ENCODE assay signal across 12 cellular contexts in genomic region chr22:21623402-21623970, GRCh38. TPM values are rescaled to one million over a fixed set of nuclear protein-coding genes. Genes with fewer than 3 reads are reported as not detected.
DNase-seq lines count a peak whose midpoint lies in the region; ATAC-seq and TF ChIP-seq lines count a peak whose summit lies in the region.
"Had no signal": no experiment of that assay in that cellular context is flagged by ENCODE, and none has a peak within 500 bp of the region (broad histone marks: within the 10 kb centered on the region; RNA-seq: fewer than 3 reads in every experiment).

No MANE protein-coding gene starts in this region.

- H3K27me3 Mint-ChIP-seq in activated naive CD8-positive, alpha-beta T cell = no peaks in the 10 kb centered on the region
- no peaks in the 10 kb centered on the region for H3K27me3 Mint-ChIP-seq in activated naive CD8-positive, alpha-beta T cell treated with anti-CD3 and anti-CD28 coated beads, Interleukin-2, amount 50 U/mL, for 24 hours
- H3K27me3 Mint-ChIP-seq: activated CD4-positive, alpha-beta T cell treated with anti-CD3 and anti-CD28 coated beads for 36 hours had no signal

- 94 to 96% methylated on average over 9 to 10 of the region's 11 CpGs for WGBS in mesodermal cell (ENCODE audit: insufficient coverage in 2 of 2), 2 experiments
- 67 to 85% methylated on average over 8 to 11 of the region's 11 CpGs for WGBS in testis, 2 donors
- WGBS in suprapubic skin = 51% methylated on average over 10 of the region's 11 CpGs

- H3K4me3 ChIP-seq in mesodermal cell (ENCODE audit: extremely low read depth, insufficient read depth, low read length, poor library complexity, severe bottlenecking) (no peak overlapping the region), testis (no peak overlapping the region), suprapubic skin (no peak overlapping the region)
- H3K4me3 ChIP-seq: prostate gland, thyroid gland had no signal

- peak overlapping the region; percentile 75 for H3K27ac ChIP-seq in angular gyrus (ENCODE audit: low read depth, low read length)
- H3K27ac ChIP-seq in mesodermal cell (ENCODE audit: low read depth, low read length, severe bottlenecking) = peak overlapping the region; percentile 2
- no peak overlapping the region for H3K27ac ChIP-seq in testis
- no peak overlapping the region for H3K27ac ChIP-seq in suprapubic skin
- H3K27ac ChIP-seq: thyroid gland had no signal

- TF ChIP-seq EP300 in suprapubic skin (IDR thresholded peaks at IDR 0.05) = no peak

- H3K9me3 ChIP-seq in mesodermal cell (ENCODE audit: control insufficient read depth, low read length) = no peaks in the 10 kb centered on the region
- no peaks in the 10 kb centered on the region for H3K9me3 ChIP-seq in testis
- no peaks in the 10 kb centered on the region for H3K9me3 ChIP-seq in suprapubic skin
- H3K9me3 ChIP-seq: prostate gland, thyroid gland had no signal

- intact Hi-C loops in testis (cut with DNase I; ENCODE audit: low total_unique reads) = no loop called here

- DNase-seq in activated naive CD8-positive, alpha-beta T cell treated with anti-CD3 and anti-CD28 coated beads, Interleukin-2, amount 50 U/mL, for 24 hours = no peak
- DNase-seq in testis = peak; percentile 47
- no peak for DNase-seq in suprapubic skin (ENCODE audit: low spot score in 2 of 2)
- no peak for DNase-seq in NCI-H1048 (lab: John Stamatoyannopoulos, UW)
- no peak for DNase-seq in activated gamma-delta T cell treated with Interleukin-2 at 50 U/mL for 16 hours
- DNase-seq: NCI-H187 treated with DMSO at 0.1 percent for 48 hours had no signal

- TF ChIP-seq POLR2A in testis (IDR thresholded peaks at IDR 0.05) (no peak), suprapubic skin (IDR thresholded peaks at IDR 0.05) (no peak)

- no peaks in the 10 kb centered on the region for H3K9me3 Mint-ChIP-seq in activated naive CD8-positive, alpha-beta T cell (ENCODE audit: low read depth)
- no peaks in the 10 kb centered on the region for H3K9me3 Mint-ChIP-seq in activated naive CD8-positive, alpha-beta T cell treated with anti-CD3 and anti-CD28 coated beads, Interleukin-2, amount 50 U/mL, for 24 hours

- H3K27ac Mint-ChIP-seq in activated naive CD8-positive, alpha-beta T cell = peak overlapping the region; percentile 58
- no peak overlapping the region for H3K27ac Mint-ChIP-seq in activated naive CD8-positive, alpha-beta T cell treated with anti-CD3 and anti-CD28 coated beads, Interleukin-2, amount 50 U/mL, for 24 hours
- H3K27ac Mint-ChIP-seq: activated CD4-positive, alpha-beta T cell treated with anti-CD3 and anti-CD28 coated beads for 36 hours had no signal

- ATAC-seq in activated naive CD8-positive, alpha-beta T cell treated with anti-CD3 and anti-CD28 coated beads, Interleukin-2, amount 50 U/mL, for 24 hours = no peak

- TF ChIP-seq CTCF in testis (IDR thresholded peaks at IDR 0.05) = no peak
- TF ChIP-seq CTCF in suprapubic skin (IDR thresholded peaks at IDR 0.05) = no peak

- H3K36me3 ChIP-seq in mesodermal cell (ENCODE audit: control insufficient read depth, insufficient read depth, low read length) (peaks cover 54% of the 10 kb centered on the region), testis (ENCODE audit: low read depth, missing control alignments) (no peaks in the 10 kb centered on the region), suprapubic skin (peaks cover 9% of the 10 kb centered on the region)
- H3K36me3 ChIP-seq: prostate gland had no signal

- no peak overlapping the region for H3K4me3 Mint-ChIP-seq in activated naive CD8-positive, alpha-beta T cell
- H3K4me3 Mint-ChIP-seq in activated naive CD8-positive, alpha-beta T cell treated with anti-CD3 and anti-CD28 coated beads, Interleukin-2, amount 50 U/mL, for 24 hours = no peak overlapping the region
- H3K4me3 Mint-ChIP-seq: activated CD4-positive, alpha-beta T cell treated with anti-CD3 and anti-CD28 coated beads for 36 hours had no signal

- H3K4me1 ChIP-seq in mesodermal cell (ENCODE audit: control insufficient read depth, insufficient read depth, low read length, poor library complexity, severe bottlenecking) (no peaks in the 10 kb centered on the region), testis (peaks cover 23% of the 10 kb centered on the region), suprapubic skin (peaks cover 42% of the 10 kb centered on the region)

- H3K27me3 ChIP-seq in testis (no peaks in the 10 kb centered on the region), suprapubic skin (no peaks in the 10 kb centered on the region)
- H3K27me3 ChIP-seq: thyroid gland had no signal

- H3K4me1 Mint-ChIP-seq in activated naive CD8-positive, alpha-beta T cell (ENCODE audit: low read depth) = peaks cover 34% of the 10 kb centered on the region
- peaks cover 36% of the 10 kb centered on the region for H3K4me1 Mint-ChIP-seq in activated naive CD8-positive, alpha-beta T cell treated with anti-CD3 and anti-CD28 coated beads, Interleukin-2, amount 50 U/mL, for 24 hours

- H3K36me3 Mint-ChIP-seq in activated naive CD8-positive, alpha-beta T cell = peaks cover 4% of the 10 kb centered on the region
- peaks cover 26% of the 10 kb centered on the region for H3K36me3 Mint-ChIP-seq in activated naive CD8-positive, alpha-beta T cell treated with anti-CD3 and anti-CD28 coated beads, Interleukin-2, amount 50 U/mL, for 24 hours (ENCODE audit: low read depth)

RNA-seq across cellular contexts. Expression of gene YDJC, which starts 6.3 kb away (rescaled TPM):
- polyA plus RNA-seq in mesodermal cell (2013, experiment 1 of 2) = 12.3 TPM
- polyA plus RNA-seq in mesodermal cell (2013, experiment 2 of 2) = 10.1 TPM
- total RNA-seq in testis (10 to 100 TPM; 36.5 to 37.1 TPM), suprapubic skin (10 to 100 TPM; 28.6 to 34.6 (median 30.9) TPM)
- polyA plus RNA-seq in testis (ENCODE audit: insufficient read depth, low read depth, low replicate concordance) = 9.9 TPM

RNA-seq across cellular contexts. Expression of gene CCDC116, which starts 9.1 kb away (rescaled TPM):
- polyA plus RNA-seq in mesodermal cell (2013, experiment 1 of 2) = 0.18 TPM
- polyA plus RNA-seq in mesodermal cell (2013, experiment 2 of 2) = 0.30 TPM
- total RNA-seq in testis = 10 to 100 TPM; 16.0 to 28.6 TPM
- polyA plus RNA-seq in testis (ENCODE audit: insufficient read depth, low read depth, low replicate concordance) = 54.0 TPM
- total RNA-seq in suprapubic skin = 1 to 10 TPM in 2 of 4 donors, not detected in 2; 1.0 TPM

RNA-seq across cellular contexts. Expression of gene SDF2L1, which starts 18.6 kb away (rescaled TPM):
- polyA plus RNA-seq in mesodermal cell (2013, experiment 1 of 2) = 35.1 TPM
- 28.8 TPM for polyA plus RNA-seq in mesodermal cell (2013, experiment 2 of 2)
- total RNA-seq in testis (10 to 100 TPM; 33.0 to 34.3 TPM), suprapubic skin (10 to 100 TPM; 11.2 to 23.6 (median 18.7) TPM)
- polyA plus RNA-seq in testis (ENCODE audit: insufficient read depth, low read depth, low replicate concordance) = 23.9 TPM

RNA-seq across cellular contexts. Expression of gene PPIL2, which starts 42.3 kb away (rescaled TPM):
- polyA plus RNA-seq in mesodermal cell (2013, experiment 1 of 2) = 30.2 TPM
- polyA plus RNA-seq in mesodermal cell (2013, experiment 2 of 2) = 27.8 TPM
- total RNA-seq in testis (10 to 100 TPM; 64.6 to 65.3 TPM), suprapubic skin (100 to 1,000 TPM in 1 of 4 donors, 10 to 100 TPM in 3; 38.4 to 129 (median 40.3) TPM)
- 35.5 TPM for polyA plus RNA-seq in testis (ENCODE audit: insufficient read depth, low read depth, low replicate concordance)

RNA-seq across cellular contexts. Expression of gene UBE2L3, which starts 56.0 kb away (rescaled TPM):
- 82.6 TPM for polyA plus RNA-seq in mesodermal cell (2013, experiment 1 of 2)
- 85.4 TPM for polyA plus RNA-seq in mesodermal cell (2013, experiment 2 of 2)
- total RNA-seq in testis = 10 to 100 TPM; 61.4 to 66.8 TPM
- polyA plus RNA-seq in testis (ENCODE audit: insufficient read depth, low read depth, low replicate concordance) = 63.3 TPM
- total RNA-seq in suprapubic skin = 10 to 100 TPM; 28.6 to 52.2 (median 48.1) TPM

Comparison
In these comparisons a context has a peak if more than half of its experiments do, and no peak if none do; other contexts are left out.
1. H3K27ac ChIP-seq: peak in angular gyrus (single experiment) and mesodermal cell (single experiment); none in testis (0 of 2) and suprapubic skin (single experiment).
2. RNA of gene CCDC116, which starts 9.1 kb away (total RNA-seq): 16.0 to 28.6 TPM in testis; 1.0 TPM in suprapubic skin; every median in the first group is over 4 times any median in the second.